ENCODE assay signal across 8 cellular contexts in the genomic region with DNA sequence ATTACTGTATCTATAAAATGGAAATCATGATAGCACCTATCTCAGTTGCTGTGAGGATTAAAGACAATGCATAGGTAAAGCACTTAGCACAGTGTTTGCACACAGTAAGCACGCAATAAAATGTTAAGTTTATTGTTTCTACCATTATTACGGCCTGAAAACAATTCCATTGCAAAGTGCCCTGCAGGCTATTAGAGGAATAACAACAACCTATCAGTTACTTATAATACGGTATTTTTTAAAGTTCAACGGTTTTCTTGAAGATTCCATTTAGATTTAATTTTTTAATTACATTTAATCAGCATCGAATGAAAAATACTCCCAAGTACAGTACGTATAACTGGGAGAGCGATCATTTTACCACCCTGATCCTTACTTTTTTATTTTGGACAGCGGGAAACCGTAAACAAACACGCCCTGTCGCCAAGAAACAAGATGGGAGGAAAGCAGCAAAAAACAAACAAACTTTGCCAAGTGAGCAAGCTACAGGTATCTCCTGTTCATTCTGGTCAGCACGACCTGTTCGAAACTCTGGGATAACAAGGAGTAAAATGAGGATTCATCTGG. TPM values are rescaled to one million over a fixed set of nuclear protein-coding genes. Genes with fewer than 3 reads are reported as not detected.
DNase-seq lines count a peak whose midpoint lies in the region; ATAC-seq and TF ChIP-seq lines count a peak whose summit lies in the region.

No MANE protein-coding gene starts in this region.

- peak; percentile 52 for DNase-seq in ELR (ENCODE audit: low read depth)
- no peak for DNase-seq in activated naive CD8-positive, alpha-beta T cell treated with anti-CD3 and anti-CD28 coated beads, Interleukin-2, amount 50 U/mL, for 24 hours
- peak; percentile 50 for DNase-seq in kidney glomerular epithelial cell (lab: John Stamatoyannopoulos, UW)
- DNase-seq in thyroid gland: no peak
- DNase-seq in iPS-NIHi11 (ENCODE audit: low spot score): no peak
- no peak for DNase-seq in MV-4-11 (lab: John Stamatoyannopoulos, UW)

- peaks cover 2% of the 10 kb centered on the region for H3K27me3 Mint-ChIP-seq in activated naive CD8-positive, alpha-beta T cell treated with anti-CD3 and anti-CD28 coated beads, Interleukin-2, amount 50 U/mL, for 24 hours

- peak overlapping the region; percentile 91 for H3K27ac Mint-ChIP-seq in activated naive CD8-positive, alpha-beta T cell treated with anti-CD3 and anti-CD28 coated beads, Interleukin-2, amount 50 U/mL, for 24 hours

- ATAC-seq in GM19397 (IDR thresholded peaks at IDR 0.05; ENCODE audit: unreplicated experiment) (peak; percentile 10), HG03442 (IDR thresholded peaks at IDR 0.05; ENCODE audit: unreplicated experiment) (peak; percentile 17)
- no peak for ATAC-seq in activated naive CD8-positive, alpha-beta T cell treated with anti-CD3 and anti-CD28 coated beads, Interleukin-2, amount 50 U/mL, for 24 hours

- peaks cover 6% of the 10 kb centered on the region for H3K36me3 Mint-ChIP-seq in activated naive CD8-positive, alpha-beta T cell treated with anti-CD3 and anti-CD28 coated beads, Interleukin-2, amount 50 U/mL, for 24 hours (ENCODE audit: low read depth)

- TF ChIP-seq POLR2A in thyroid gland (IDR thresholded peaks at IDR 0.05): no peak

- H3K4me1 Mint-ChIP-seq in activated naive CD8-positive, alpha-beta T cell treated with anti-CD3 and anti-CD28 coated beads, Interleukin-2, amount 50 U/mL, for 24 hours: peaks cover 19% of the 10 kb centered on the region

- no peaks in the 10 kb centered on the region for H3K36me3 ChIP-seq in thyroid gland

- TF ChIP-seq CTCF in thyroid gland (IDR thresholded peaks at IDR 0.05): peak in 2 of 6 experiments; percentile 40 to 41

- H3K27me3 ChIP-seq in thyroid gland: no peaks in the 10 kb centered on the region

- 10 to 11% methylated on average over 13 of the region's 13 CpGs for WGBS in thyroid gland, 2 donors

- H3K9me3 ChIP-seq in thyroid gland: no peaks in the 10 kb centered on the region

- H3K4me3 ChIP-seq in thyroid gland (replicated peaks in 1 of 3): peak overlapping the region; percentile 82 to 83 (median 82)

- peak overlapping the region; percentile 93 for H3K4me3 Mint-ChIP-seq in activated naive CD8-positive, alpha-beta T cell treated with anti-CD3 and anti-CD28 coated beads, Interleukin-2, amount 50 U/mL, for 24 hours

- intact Hi-C loops in thyroid gland (cut with DNase I): no loop called here

- H3K4me1 ChIP-seq in thyroid gland: peaks cover 0 to 5% of the 10 kb centered on the region in 2 donors

- peak overlapping the region; percentile 92 to 98 (median 96) for H3K27ac ChIP-seq in thyroid gland

- no peaks in the 10 kb centered on the region for H3K9me3 Mint-ChIP-seq in activated naive CD8-positive, alpha-beta T cell treated with anti-CD3 and anti-CD28 coated beads, Interleukin-2, amount 50 U/mL, for 24 hours

RNA-seq across cellular contexts. Expression of gene SLC36A4, which starts 0.9 kb away (rescaled TPM):
- total RNA-seq in thyroid gland: 10 to 100 TPM; 24.8 to 50.2 (median 39.2) TPM

Comparison
In these comparisons a context has a peak if more than half of its experiments do, and no peak if none do; other contexts are left out.
1. DNase-seq: peak in ELR (single experiment) and kidney glomerular epithelial cell (single experiment); none in activated naive CD8-positive, alpha-beta T cell treated with anti-CD3 and anti-CD28 coated beads, Interleukin-2, amount 50 U/mL, for 24 hours (single experiment), thyroid gland (0 of 2), iPS-NIHi11 (single experiment) and MV-4-11 (single experiment).